15 cellular contexts compared by ENCODE assay signal in the genomic region with DNA sequence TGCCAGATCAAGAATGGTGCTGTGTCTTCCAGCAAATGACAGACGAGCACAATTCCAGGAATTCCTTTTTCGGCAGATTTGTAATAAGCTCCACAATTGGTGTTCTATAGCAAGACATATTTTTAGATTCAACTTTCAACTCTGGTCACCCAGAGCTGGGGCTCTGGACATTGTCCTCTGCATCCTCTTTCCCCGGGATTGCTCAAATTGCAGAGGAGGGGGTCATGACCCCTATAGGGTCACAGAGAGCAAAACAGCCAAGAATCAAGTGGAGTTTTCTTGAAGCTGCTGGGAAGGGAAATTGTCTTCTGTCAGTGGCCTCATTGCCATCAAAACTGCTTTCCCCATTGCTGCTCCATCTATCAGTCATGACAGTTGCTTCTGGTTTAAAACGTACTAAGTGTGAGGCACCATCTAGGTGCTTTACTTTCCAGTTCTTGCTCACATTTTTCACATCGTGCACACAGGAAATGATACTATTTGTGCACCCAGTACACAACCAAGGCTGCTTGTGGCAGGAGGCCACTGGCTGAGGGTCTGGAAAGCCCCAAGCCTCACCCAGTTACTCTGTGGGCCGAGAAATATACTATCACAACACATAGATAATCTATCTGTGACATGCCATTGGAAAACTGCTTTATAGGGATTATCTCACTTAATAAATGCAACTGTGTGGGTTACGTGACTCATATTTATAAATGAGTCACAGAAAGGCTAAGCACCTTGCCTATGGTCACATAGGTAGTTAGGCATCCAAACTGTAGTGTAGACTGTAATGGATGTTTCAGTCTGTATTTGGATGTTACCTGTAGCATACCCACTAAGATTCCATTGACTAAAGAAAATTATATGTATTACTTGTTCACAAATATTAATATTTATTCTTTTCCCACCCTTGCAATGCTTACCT.
DNase-seq lines count a peak whose midpoint lies in the region; ATAC-seq, FAIRE-seq and TF ChIP-seq lines count a peak whose summit lies in the region.
"Had no signal": no experiment of that assay in that cellular context is flagged by ENCODE, and none has a peak within 500 bp of the region (broad histone marks: within the 10 kb centered on the region; RNA-seq: fewer than 3 reads in every experiment).

No MANE protein-coding gene starts in this region.

- no peak overlapping the region for H3K4me3 ChIP-seq in bronchial epithelial cell (ENCODE audit: low read depth, low read length)
- H3K4me3 ChIP-seq: hepatocyte, prostate gland, SJSA1, thyroid gland had no signal

- DNase-seq in bronchial epithelial cell (ENCODE audit: low read depth) (peak; percentile 77), NAMALWA (ENCODE audit: low spot score) (no peak), activated gamma-delta T cell (lab: John Stamatoyannopoulos, UW) (no peak)
- no peak for DNase-seq in effector CD8-positive, alpha-beta T cell (lab: John Stamatoyannopoulos, UW)
- DNase-seq: endodermal cell, NCI-H446 treated with DMSO at 0.1 percent for 48 hours, thyroid gland had no signal

- ATAC-seq in GM18499 (IDR thresholded peaks at IDR 0.05; ENCODE audit: insufficient read depth, unreplicated experiment) (peak; percentile 84), GM19023 (IDR thresholded peaks at IDR 0.05; ENCODE audit: unreplicated experiment) (peak; percentile 80), HG03103 (IDR thresholded peaks at IDR 0.05; ENCODE audit: low read depth, unreplicated experiment) (peak; percentile 54), GM19467 (IDR thresholded peaks at IDR 0.05; ENCODE audit: unreplicated experiment) (no peak)

- peak; percentile 40 for FAIRE-seq in bronchial epithelial cell (lab: Jason Lieb, UNC)
- FAIRE-seq: D721Med had no signal

- H3K36me3 ChIP-seq in bronchial epithelial cell (ENCODE audit: control insufficient read depth, insufficient read depth, low read length), result no peaks in the 10 kb centered on the region
- H3K36me3 ChIP-seq: prostate gland, SJSA1, thyroid gland had no signal

- no peak for TF ChIP-seq CTCF in bronchial epithelial cell (IDR thresholded peaks at IDR 0.05; ENCODE audit: insufficient read depth, low read length, severe bottlenecking)

- peaks cover 1% of the 10 kb centered on the region for H3K27me3 ChIP-seq in bronchial epithelial cell (ENCODE audit: control insufficient read depth, insufficient read depth, low read length)
- H3K27me3 ChIP-seq: hepatocyte, SJSA1, thyroid gland had no signal
